ENCODE assay signal across 1 cellular context in the genomic region with DNA sequence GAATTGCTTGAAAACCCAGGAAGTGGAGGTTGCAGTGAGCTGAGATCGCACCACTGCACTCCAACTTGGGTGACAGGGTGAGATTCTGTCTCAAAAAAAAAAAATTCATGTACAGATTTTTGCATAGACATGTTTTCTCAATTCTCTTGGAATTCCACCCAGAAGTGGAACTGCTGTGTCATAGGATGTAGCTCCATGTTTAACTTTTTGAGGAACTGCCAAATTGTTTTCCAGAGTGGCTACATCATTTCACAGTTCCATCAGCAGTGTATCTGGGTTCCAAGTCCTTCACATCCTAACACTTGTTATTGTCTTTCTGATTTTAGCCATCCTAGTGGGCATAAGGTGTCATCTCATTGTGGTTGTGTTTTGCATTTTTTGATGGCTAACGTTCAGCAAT.
TF ChIP-seq lines count a peak whose summit lies in the region.

No MANE protein-coding gene starts in this region.

TF ChIP-seq in IMR-90, 13 proteins besides CTCF, POLR2A, EP300 and RAD21:
- TF ChIP-seq NFE2L2 (IDR thresholded peaks at IDR 0.05; ENCODE audit: low read depth, low read length) (0 out of 2 replicates have a peak, but pooled peaks have one; percentile 10), MAZ (IDR thresholded peaks at IDR 0.05; ENCODE audit: borderline replicate concordance, low read depth, low read length) (no peak), MAFK (IDR thresholded peaks at IDR 0.05; ENCODE audit: low read depth, low read length) (no peak), MXI1 (IDR thresholded peaks at IDR 0.05; ENCODE audit: borderline replicate concordance, low read depth, low read length) (no peak)
TF ChIP-seq in IMR-90: peak in this region for 1.
